In the genomic region with DNA sequence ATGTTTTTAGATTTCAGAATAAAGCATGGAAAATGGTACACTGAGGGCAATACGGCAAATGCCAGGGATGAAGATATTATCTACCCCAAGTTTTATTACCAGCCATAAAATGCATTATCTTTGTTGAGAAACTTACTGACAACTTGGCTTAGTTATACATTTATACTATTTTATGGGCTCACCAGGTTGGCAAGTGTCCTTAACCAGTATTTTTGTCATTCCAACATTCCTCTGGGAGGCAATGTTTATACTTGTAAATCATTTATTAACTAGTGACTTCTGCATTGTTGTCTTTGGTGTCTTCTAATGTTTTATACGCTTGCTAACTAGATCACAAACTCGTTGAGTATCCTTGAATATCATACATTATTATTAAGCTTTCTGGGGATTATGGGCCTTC, we compare ENCODE assay signal across 20 cellular contexts. TPM values are rescaled to one million over a fixed set of nuclear protein-coding genes. Genes with fewer than 3 reads are reported as not detected.
"Had no signal": no experiment of that assay in that cellular context is flagged by ENCODE, and none has a peak within 500 bp of the region (broad histone marks: within the 10 kb centered on the region; RNA-seq: fewer than 3 reads in every experiment).

No MANE protein-coding gene starts in this region.

- H3K27me3 Mint-ChIP-seq: activated naive CD8-positive, alpha-beta T cell treated with anti-CD3 and anti-CD28 coated beads, Interleukin-2, amount 10 ng/mL, durations not matched to agents 7 days and 5 days; central memory CD8-positive, alpha-beta T cell had no signal

- H3K9me3 Mint-ChIP-seq: activated naive CD8-positive, alpha-beta T cell treated with anti-CD3 and anti-CD28 coated beads, Interleukin-2, amount 10 ng/mL, durations not matched to agents 7 days and 5 days; activated T-helper 1 cell treated with anti-CD3 and anti-CD28 coated beads, Interleukin-12 subunit alpha, Interleukin-12 subunit beta, Interleukin-2, Interleukin-4 antibody, amounts not matched to agents 30 ng/mL and 10 ng/mL and 1 ng/mL, durations not matched to agents 14 hours and 24 hours and 36 hours; central memory CD8-positive, alpha-beta T cell; immature natural killer cell; natural killer cell had no signal

- H3K4me3 ChIP-seq: left lung, transverse colon had no signal

- ATAC-seq: activated CD4-positive, CD25-positive, alpha-beta regulatory T cell treated with anti-CD3 and anti-CD28 coated beads, Interleukin-2, amount 50 U/mL, for 24 hours; left lung; natural killer cell; right cardiac atrium; stimulated activated naive CD8-positive, alpha-beta T cell treated with anti-CD3 and anti-CD28 coated beads, Interleukin-15, Interleukin-2, amounts not matched to agents 100 U/mL and 50 U/mL, for 24 hours had no signal

- H3K36me3 ChIP-seq: brain microvascular endothelial cell, left lung, transverse colon had no signal

- DNase-seq: activated naive CD4-positive, alpha-beta T cell; activated naive CD8-positive, alpha-beta T cell treated with anti-CD3 and anti-CD28 coated beads, Interleukin-2, amount 10 ng/mL, durations not matched to agents 7 days and 5 days; brain microvascular endothelial cell; effector memory CD4-positive, alpha-beta T cell; foreskin melanocyte; head of caudate nucleus; left lung; natural killer cell; nucleus accumbens; right cardiac atrium; stimulated activated naive CD8-positive, alpha-beta T cell treated with anti-CD3 and anti-CD28 coated beads, Interleukin-15, Interleukin-2, amounts not matched to agents 100 U/mL and 50 U/mL, for 24 hours; T-helper 9 cell; transverse colon had no signal

- H3K27me3 ChIP-seq: brain microvascular endothelial cell, left lung, transverse colon had no signal

- H3K27ac Mint-ChIP-seq: activated naive CD8-positive, alpha-beta T cell treated with anti-CD3 and anti-CD28 coated beads, Interleukin-2, amount 10 ng/mL, durations not matched to agents 7 days and 5 days; activated T-helper 1 cell treated with anti-CD3 and anti-CD28 coated beads, Interleukin-12 subunit alpha, Interleukin-12 subunit beta, Interleukin-2, Interleukin-4 antibody, amounts not matched to agents 30 ng/mL and 10 ng/mL and 1 ng/mL, durations not matched to agents 14 hours and 24 hours and 36 hours; immature natural killer cell; natural killer cell had no signal

- H3K27ac ChIP-seq: brain microvascular endothelial cell, left lung had no signal

- H3K4me3 Mint-ChIP-seq: activated naive CD8-positive, alpha-beta T cell treated with anti-CD3 and anti-CD28 coated beads, Interleukin-2, amount 10 ng/mL, durations not matched to agents 7 days and 5 days; activated T-helper 1 cell treated with anti-CD3 and anti-CD28 coated beads, Interleukin-12 subunit alpha, Interleukin-12 subunit beta, Interleukin-2, Interleukin-4 antibody, amounts not matched to agents 30 ng/mL and 10 ng/mL and 1 ng/mL, durations not matched to agents 14 hours and 24 hours and 36 hours; central memory CD8-positive, alpha-beta T cell; immature natural killer cell; natural killer cell had no signal

- H3K36me3 Mint-ChIP-seq: activated naive CD8-positive, alpha-beta T cell treated with anti-CD3 and anti-CD28 coated beads, Interleukin-2, amount 10 ng/mL, durations not matched to agents 7 days and 5 days; immature natural killer cell; natural killer cell had no signal

- H3K4me1 ChIP-seq: left lung had no signal

- H3K9me3 ChIP-seq: left lung, transverse colon had no signal

- H3K4me1 Mint-ChIP-seq: central memory CD8-positive, alpha-beta T cell; natural killer cell had no signal

RNA-seq across cellular contexts. Expression of a gene that starts 18.0 kb away (rescaled TPM):
- total RNA-seq: activated CD8-positive, alpha-beta memory T cell treated with anti-CD3 and anti-CD28 coated beads for 36 hours; activated naive CD8-positive, alpha-beta T cell treated with anti-CD3 and anti-CD28 coated beads, Interleukin-2, amount 10 ng/mL, durations not matched to agents 7 days and 5 days; activated T-helper 1 cell treated with anti-CD3 and anti-CD28 coated beads, Interleukin-12 subunit alpha, Interleukin-12 subunit beta, Interleukin-2, Interleukin-4 antibody, amounts not matched to agents 30 ng/mL and 10 ng/mL and 1 ng/mL, durations not matched to agents 14 hours and 24 hours and 36 hours; fibroblast of lung; left lung; natural killer cell; posterior vena cava; right cardiac atrium had no signal
- polyA plus RNA-seq: fibroblast of lung, immature natural killer cell, right cardiac atrium had no signal
